In genomic region chr2:149077861-149078260, GRCh38 we compare ENCODE assay signal across 1 cellular context.
TF ChIP-seq lines count a peak whose summit lies in the region.

No MANE protein-coding gene starts in this region.

TF ChIP-seq in GM23338, 12 proteins besides CTCF, POLR2A, EP300 and RAD21:
- TF ChIP-seq CREB1 (CRISPR knock-in tag; IDR thresholded peaks at IDR 0.05; ENCODE audit: low read depth) (no peak), NANOG (IDR thresholded peaks at IDR 0.05; ENCODE audit: borderline replicate concordance) (no peak)
